ENCODE assay signal across 11 cellular contexts in genomic region chr21:31220567-31220966, GRCh38.
DNase-seq lines count a peak whose midpoint lies in the region; ATAC-seq and TF ChIP-seq lines count a peak whose summit lies in the region.
"Had no signal": no experiment of that assay in that cellular context is flagged by ENCODE, and none has a peak within 500 bp of the region (broad histone marks: within the 10 kb centered on the region; RNA-seq: fewer than 3 reads in every experiment).

No MANE protein-coding gene starts in this region.

- H3K36me3 ChIP-seq in SK-N-SH (replicated peaks in 1 of 2; ENCODE audit: control insufficient read depth in 1 of 2, insufficient read depth in 2 of 2, low read length in 1 of 2) = no peaks in the 10 kb centered on the region

- WGBS in SK-N-SH (ENCODE audit: low lambda C conversion rate) = 9% methylated on average over 1 of the region's 1 CpG

- H3K4me1 Mint-ChIP-seq in stimulated activated naive B cell treated with anti-CD40 and anti-IgM and Interleukin-4, amounts not matched to agents 10 μg/mL and 1 μg/mL and 100 μg/mL, for 72 hours = peaks cover 13 to 33% of the 10 kb centered on the region in 2 donors
- peaks cover 15% of the 10 kb centered on the region for H3K4me1 Mint-ChIP-seq in activated CD4-positive, alpha-beta T cell treated with anti-CD3 and anti-CD28 coated beads for 36 hours

- POLR2A ChIA-PET in SK-N-SH (lab: Yijun Ruan, JAX) = no interaction called here
- POLR2A ChIA-PET in activated CD4-positive, alpha-beta T cell treated with anti-CD3 and anti-CD28 coated beads for 36 hours (lab: Charles Lee) = no interaction called here

- H3K9me2 ChIP-seq in SK-N-SH = no peaks in the 10 kb centered on the region

- DNase-seq in NCI-H1105 treated with DMSO at 0.1 percent for 48 hours (lab: John Stamatoyannopoulos, UW) (peak; percentile 73), SK-N-SH (no peak), globus pallidus (ENCODE audit: low spot score) (peak; percentile 76), DMS 273 treated with DMSO at 0.1 percent for 48 hours (lab: John Stamatoyannopoulos, UW) (no peak)
- DNase-seq in stimulated activated naive B cell treated with anti-CD40 and anti-IgM and Interleukin-4, amounts not matched to agents 10 μg/mL and 1 μg/mL and 100 μg/mL, for 72 hours = no peak
- DNase-seq in activated CD4-positive, alpha-beta T cell treated with anti-CD3 and anti-CD28 coated beads for 36 hours = no peak
- DNase-seq in activated CD4-positive, alpha-beta T cell treated with anti-CD3 and anti-CD28 coated beads for 4 hours = no peak
- DNase-seq: activated CD4-positive, alpha-beta memory T cell treated with anti-CD3 and anti-CD28 coated beads for 36 hours; DND-41; SHP77 treated with DMSO at 0.1 percent for 48 hours had no signal

- H3K27ac ChIP-seq in SK-N-SH (ENCODE audit: low read depth in 2 of 2, low read length in 1 of 2) = no peak overlapping the region

- CTCF ChIA-PET in SK-N-SH (lab: Yijun Ruan, JAX) = interaction anchor here (1.1 to 3.0 kb wide), 3 partner anchors 10 to 360 kb away, joined by 4 to 18 read pairs (median 5); no protein-coding TSS in a partner anchor
- CTCF ChIA-PET in activated CD4-positive, alpha-beta T cell treated with anti-CD3 and anti-CD28 coated beads for 36 hours (lab: Charles Lee) = interaction anchor here (2.2 kb wide), 1 partner anchor 360 kb away, joined by 7 read pairs; no protein-coding TSS in a partner anchor

- peak; percentile 41 to 51 for ATAC-seq in stimulated activated naive B cell treated with anti-CD40 and anti-IgM and Interleukin-4, amounts not matched to agents 10 μg/mL and 1 μg/mL and 100 μg/mL, for 72 hours (replicated peaks)
- no peak for ATAC-seq in activated CD4-positive, alpha-beta T cell treated with anti-CD3 and anti-CD28 coated beads for 36 hours
- no peak for ATAC-seq in GM18502 (IDR thresholded peaks at IDR 0.05; ENCODE audit: poor library complexity, unreplicated experiment)

- H3K27ac Mint-ChIP-seq in stimulated activated naive B cell treated with anti-CD40 and anti-IgM and Interleukin-4, amounts not matched to agents 10 μg/mL and 1 μg/mL and 100 μg/mL, for 72 hours = peak overlapping the region; percentile 59
- no peak overlapping the region for H3K27ac Mint-ChIP-seq in activated CD4-positive, alpha-beta T cell treated with anti-CD3 and anti-CD28 coated beads for 36 hours
- H3K27ac Mint-ChIP-seq: activated CD4-positive, alpha-beta memory T cell treated with anti-CD3 and anti-CD28 coated beads for 36 hours had no signal

- peaks cover 12 to 15% of the 10 kb centered on the region in 2 donors for H3K36me3 Mint-ChIP-seq in stimulated activated naive B cell treated with anti-CD40 and anti-IgM and Interleukin-4, amounts not matched to agents 10 μg/mL and 1 μg/mL and 100 μg/mL, for 72 hours
- peaks cover 35% of the 10 kb centered on the region for H3K36me3 Mint-ChIP-seq in activated CD4-positive, alpha-beta T cell treated with anti-CD3 and anti-CD28 coated beads for 36 hours (ENCODE audit: low read depth)

- H3K79me2 ChIP-seq in SK-N-SH (ENCODE audit: insufficient read depth) = no peaks in the 10 kb centered on the region

- H3K4me3 Mint-ChIP-seq in stimulated activated naive B cell treated with anti-CD40 and anti-IgM and Interleukin-4, amounts not matched to agents 10 μg/mL and 1 μg/mL and 100 μg/mL, for 72 hours = peak overlapping the region in 1 of 2 donors; percentile 18
- no peak overlapping the region for H3K4me3 Mint-ChIP-seq in activated CD4-positive, alpha-beta T cell treated with anti-CD3 and anti-CD28 coated beads for 36 hours
- H3K4me3 Mint-ChIP-seq: activated CD4-positive, alpha-beta memory T cell treated with anti-CD3 and anti-CD28 coated beads for 36 hours had no signal

- no peak overlapping the region for H3K9ac ChIP-seq in SK-N-SH

- H3K27me3 ChIP-seq in SK-N-SH (ENCODE audit: insufficient read depth) = no peaks in the 10 kb centered on the region

- no peak for TF ChIP-seq RAD21 in SK-N-SH (IDR thresholded peaks at IDR 0.05; ENCODE audit: low read length)

- peaks cover 0 to 4% of the 10 kb centered on the region in 2 experiments; a peak in 2 of 4 replicates for H3K4me1 ChIP-seq in SK-N-SH (ENCODE audit: control insufficient read depth in 1 of 2, insufficient read depth in 2 of 2, low read depth in 1 of 2, low read length in 1 of 2)

- H3K4me2 ChIP-seq in SK-N-SH = no peak overlapping the region

- TF ChIP-seq CTCF in SK-N-SH (IDR thresholded peaks at IDR 0.05) = no peak

- intact Hi-C loops in activated CD4-positive, alpha-beta T cell treated with anti-CD3 and anti-CD28 coated beads for 36 hours (cut with DNase I, micrococcal nuclease) = no loop called here

- H2AFZ ChIP-seq in SK-N-SH (ENCODE audit: low read depth) = no peak overlapping the region

- no peak for TF ChIP-seq EP300 in SK-N-SH (IDR thresholded peaks at IDR 0.05; ENCODE audit: borderline replicate concordance in 1 of 2, low read depth in 1 of 2, low read length in 1 of 2)

- H3F3A ChIP-seq in SK-N-SH (replicated peaks; ENCODE audit: insufficient read depth) = no peaks in the 10 kb centered on the region

- no peaks in the 10 kb centered on the region for H3K9me3 ChIP-seq in SK-N-SH

- H3K9me3 Mint-ChIP-seq in stimulated activated naive B cell treated with anti-CD40 and anti-IgM and Interleukin-4, amounts not matched to agents 10 μg/mL and 1 μg/mL and 100 μg/mL, for 72 hours = no peaks in the 10 kb centered on the region
- no peaks in the 10 kb centered on the region for H3K9me3 Mint-ChIP-seq in activated CD4-positive, alpha-beta T cell treated with anti-CD3 and anti-CD28 coated beads for 36 hours (ENCODE audit: low read depth)
- H3K9me3 Mint-ChIP-seq: activated CD4-positive, alpha-beta memory T cell treated with anti-CD3 and anti-CD28 coated beads for 36 hours had no signal

- no peaks in the 10 kb centered on the region for H4K20me1 ChIP-seq in SK-N-SH (ENCODE audit: insufficient read depth)

- H3K27me3 Mint-ChIP-seq in stimulated activated naive B cell treated with anti-CD40 and anti-IgM and Interleukin-4, amounts not matched to agents 10 μg/mL and 1 μg/mL and 100 μg/mL, for 72 hours = no peaks in the 10 kb centered on the region
- no peaks in the 10 kb centered on the region for H3K27me3 Mint-ChIP-seq in activated CD4-positive, alpha-beta T cell treated with anti-CD3 and anti-CD28 coated beads for 36 hours
- H3K27me3 Mint-ChIP-seq: activated CD4-positive, alpha-beta memory T cell treated with anti-CD3 and anti-CD28 coated beads for 36 hours had no signal

- H3K4me3 ChIP-seq in SK-N-SH (ENCODE audit: low read depth in 2 of 2, low read length in 1 of 2) = no peak overlapping the region

TF ChIP-seq in SK-N-SH, 30 proteins besides CTCF, POLR2A, EP300 and RAD21:
- no peak for TF ChIP-seq MXI1 (IDR thresholded peaks at IDR 0.05; ENCODE audit: low read depth, low read length)
- TF ChIP-seq GATA2 (CRISPR knock-in tag; IDR thresholded peaks at IDR 0.05) = peak; percentile 33
TF ChIP-seq in SK-N-SH: peak in this region for 1.

Comparison
In these comparisons a context has a peak if more than half of its experiments do, and no peak if none do; other contexts are left out.
1. DNase-seq: peak in NCI-H1105 treated with DMSO at 0.1 percent for 48 hours (single experiment) and globus pallidus (single experiment); none in SK-N-SH (single experiment), stimulated activated naive B cell treated with anti-CD40 and anti-IgM and Interleukin-4, amounts not matched to agents 10 μg/mL and 1 μg/mL and 100 μg/mL, for 72 hours (single experiment), DMS 273 treated with DMSO at 0.1 percent for 48 hours (single experiment), activated CD4-positive, alpha-beta T cell treated with anti-CD3 and anti-CD28 coated beads for 36 hours (single experiment) and activated CD4-positive, alpha-beta T cell treated with anti-CD3 and anti-CD28 coated beads for 4 hours (0 of 2).
2. ATAC-seq: peak in stimulated activated naive B cell treated with anti-CD40 and anti-IgM and Interleukin-4, amounts not matched to agents 10 μg/mL and 1 μg/mL and 100 μg/mL, for 72 hours (2 of 2); none in activated CD4-positive, alpha-beta T cell treated with anti-CD3 and anti-CD28 coated beads for 36 hours (single experiment) and GM18502 (single experiment).